In genomic region chr6:99519446-99519845, GRCh38 we compare ENCODE assay signal across 29 cellular contexts.
"Had no signal": no experiment of that assay in that cellular context is flagged by ENCODE, and none has a peak within 500 bp of the region (broad histone marks: within the 10 kb centered on the region; RNA-seq: fewer than 3 reads in every experiment).

No MANE protein-coding gene starts in this region.

- H3K4me1 ChIP-seq: testis had no signal

- H3K27ac ChIP-seq: suprapubic skin, testis, thyroid gland, tibial nerve, upper lobe of right lung, vagina had no signal

- FAIRE-seq: urothelium cell line had no signal

- H3K4me3 ChIP-seq: stomach, suprapubic skin, testis, thoracic aorta, thyroid gland, tibial artery, tibial nerve, transverse colon, upper lobe of left lung, upper lobe of right lung, uterus, vagina had no signal

- H3K9me3 Mint-ChIP-seq: stimulated activated effector memory CD8-positive, alpha-beta T cell treated with anti-CD3 and anti-CD28 coated beads, Interleukin-12 subunit alpha, Interleukin-12 subunit beta, amount 100 ng/mL, for 72 hours; stimulated activated memory B cell treated with anti-CD40 and anti-IgM and Interleukin-4, amounts not matched to agents 10 μg/mL and 1 μg/mL and 100 μg/mL, for 72 hours; stimulated activated naive B cell treated with anti-CD40 and anti-IgM and Interleukin-4, amounts not matched to agents 10 μg/mL and 1 μg/mL and 100 μg/mL, for 72 hours; stimulated activated naive CD8-positive, alpha-beta T cell treated with anti-CD3 and anti-CD28 coated beads, Interleukin-15, Interleukin-2, amounts not matched to agents 100 ng/mL and 50 ng/mL, for 24 hours; type B pancreatic cell had no signal

- H3K27me3 ChIP-seq: stomach, suprapubic skin, testis, thyroid gland, tibial artery, tibial nerve, transverse colon, upper lobe of left lung, upper lobe of right lung, uterus, vagina had no signal

- H3K27ac Mint-ChIP-seq: stimulated activated naive B cell treated with anti-CD40 and anti-IgM and Interleukin-4, amounts not matched to agents 10 μg/mL and 1 μg/mL and 100 μg/mL, for 72 hours; stimulated activated naive CD8-positive, alpha-beta T cell treated with anti-CD3 and anti-CD28 coated beads, Interleukin-15, amount 100 ng/mL, for 72 hours; stimulated activated naive CD8-positive, alpha-beta T cell treated with anti-CD3 and anti-CD28 coated beads, Interleukin-15, Interleukin-2, amounts not matched to agents 100 ng/mL and 50 ng/mL, for 24 hours; type B pancreatic cell had no signal

- DNase-seq: stimulated activated CD4-positive, alpha-beta T cell treated with anti-CD3 and anti-CD28 coated beads, Interleukin-2, amount 100 ng/mL, for 48 hours; stimulated activated CD4-positive, alpha-beta T cell treated with anti-CD3 and anti-CD28 coated beads, Interleukin-4, amount 100 ng/mL, for 1 hour; stimulated activated CD4-positive, alpha-beta T cell treated with anti-CD3 and anti-CD28 coated beads, Interleukin-4, amount 100 ng/mL, for 24 hours; stimulated activated CD4-positive, alpha-beta T cell treated with anti-CD3 and anti-CD28 coated beads, Interleukin-4, amount 100 ng/mL, for 4 hours; stimulated activated CD8-positive, alpha-beta memory T cell treated with anti-CD3 and anti-CD28 coated beads, Interleukin-4, amount 100 ng/mL, for 48 hours; stimulated activated naive B cell treated with anti-CD40 and anti-IgM and Interleukin-4, amounts not matched to agents 10 μg/mL and 1 μg/mL and 100 μg/mL, for 72 hours; stimulated activated naive CD4-positive, alpha-beta T cell; stimulated activated naive CD4-positive, alpha-beta T cell treated with Interleukin-2 at 50 U/mL for 16 hours; stimulated activated naive CD8-positive, alpha-beta T cell treated with anti-CD3 and anti-CD28 coated beads, Interleukin-15, amount 100 ng/mL, for 72 hours; stimulated activated naive CD8-positive, alpha-beta T cell treated with anti-CD3 and anti-CD28 coated beads, Interleukin-15, Interleukin-2, amounts not matched to agents 100 U/mL and 50 U/mL, for 24 hours; stomach; substantia nigra; testis; thyroid gland; tibial artery; transverse colon; trophoblast cell; upper lobe of left lung; upper lobe of right lung; uterus had no signal

- H3K27me3 Mint-ChIP-seq: stimulated activated memory B cell treated with anti-CD40 and anti-IgM and Interleukin-4, amounts not matched to agents 10 μg/mL and 1 μg/mL and 100 μg/mL, for 72 hours; stimulated activated naive B cell treated with anti-CD40 and anti-IgM and Interleukin-4, amounts not matched to agents 10 μg/mL and 1 μg/mL and 100 μg/mL, for 72 hours; stimulated activated naive CD8-positive, alpha-beta T cell treated with anti-CD3 and anti-CD28 coated beads, Interleukin-15, amount 100 ng/mL, for 72 hours; stimulated activated naive CD8-positive, alpha-beta T cell treated with anti-CD3 and anti-CD28 coated beads, Interleukin-15, Interleukin-2, amounts not matched to agents 100 ng/mL and 50 ng/mL, for 24 hours; type B pancreatic cell had no signal

- ATAC-seq: stimulated activated effector memory CD8-positive, alpha-beta T cell treated with anti-CD3 and anti-CD28 coated beads, Interleukin-12 subunit alpha, Interleukin-12 subunit beta, amount 100 ng/mL, for 72 hours; stimulated activated memory B cell treated with anti-CD40 and anti-IgM and Interleukin-4, amounts not matched to agents 10 μg/mL and 1 μg/mL and 100 μg/mL, for 72 hours; stimulated activated naive B cell treated with anti-CD40 and anti-IgM and Interleukin-4, amounts not matched to agents 10 μg/mL and 1 μg/mL and 100 μg/mL, for 72 hours; stimulated activated naive CD8-positive, alpha-beta T cell treated with anti-CD3 and anti-CD28 coated beads, Interleukin-15, amount 100 ng/mL, for 72 hours; stimulated activated naive CD8-positive, alpha-beta T cell treated with anti-CD3 and anti-CD28 coated beads, Interleukin-15, Interleukin-2, amounts not matched to agents 100 U/mL and 50 U/mL, for 24 hours; upper lobe of right lung had no signal

- H3K36me3 Mint-ChIP-seq: stimulated activated memory B cell treated with anti-CD40 and anti-IgM and Interleukin-4, amounts not matched to agents 10 μg/mL and 1 μg/mL and 100 μg/mL, for 72 hours had no signal

- H3K9me3 ChIP-seq: stomach, suprapubic skin, testis, thoracic aorta, thyroid gland, tibial artery, tibial nerve, transverse colon, upper lobe of left lung, upper lobe of right lung, uterus, vagina had no signal

- H3K36me3 ChIP-seq: stomach, suprapubic skin, thoracic aorta, thyroid gland, tibial artery, tibial nerve, transverse colon, upper lobe of left lung, upper lobe of right lung, uterus, vagina had no signal
